ENCODE assay signal across 1 cellular context in the genomic region with DNA sequence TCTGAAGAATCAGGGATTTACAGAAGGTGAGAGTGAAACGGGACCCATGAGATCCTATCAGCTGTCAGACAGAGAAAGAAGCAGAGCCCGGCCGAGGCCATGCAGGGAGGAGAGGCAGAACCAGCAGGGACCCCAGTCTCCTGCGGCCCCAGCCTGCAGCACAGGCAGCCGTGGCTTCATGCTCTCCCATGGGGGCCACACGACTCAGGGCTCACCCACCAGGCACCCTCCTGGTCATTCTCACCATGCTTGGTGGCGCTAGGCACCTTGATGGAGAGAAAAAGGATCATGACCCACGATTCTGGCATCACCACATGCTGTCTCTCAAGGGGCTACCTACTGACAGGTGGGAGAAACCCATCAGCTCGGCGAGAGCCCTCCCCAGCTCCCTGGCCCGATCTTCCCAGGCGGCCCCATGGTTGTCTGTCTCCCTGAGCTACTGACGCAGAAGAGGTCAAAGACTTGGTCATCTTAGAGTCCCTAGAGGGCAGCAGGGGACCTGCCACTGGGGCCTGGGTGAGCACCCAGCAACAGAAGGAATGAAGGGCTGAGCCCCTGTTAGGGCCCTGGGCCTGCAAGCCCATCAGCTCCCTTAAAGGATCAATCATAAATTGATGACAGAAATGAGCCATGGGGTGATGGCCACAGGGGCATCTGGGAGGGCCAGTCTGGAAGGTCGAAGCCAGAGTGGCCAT.
TF ChIP-seq lines count a peak whose summit lies in the region.

No MANE protein-coding gene starts in this region.

TF ChIP-seq in HepG2, 621 proteins besides CTCF, POLR2A, EP300 and RAD21:
- TF ChIP-seq EEA1 (CRISPR knock-in tag; IDR thresholded peaks at IDR 0.05; ENCODE audit: borderline replicate concordance): no peak
- TF ChIP-seq, protein P1, sequence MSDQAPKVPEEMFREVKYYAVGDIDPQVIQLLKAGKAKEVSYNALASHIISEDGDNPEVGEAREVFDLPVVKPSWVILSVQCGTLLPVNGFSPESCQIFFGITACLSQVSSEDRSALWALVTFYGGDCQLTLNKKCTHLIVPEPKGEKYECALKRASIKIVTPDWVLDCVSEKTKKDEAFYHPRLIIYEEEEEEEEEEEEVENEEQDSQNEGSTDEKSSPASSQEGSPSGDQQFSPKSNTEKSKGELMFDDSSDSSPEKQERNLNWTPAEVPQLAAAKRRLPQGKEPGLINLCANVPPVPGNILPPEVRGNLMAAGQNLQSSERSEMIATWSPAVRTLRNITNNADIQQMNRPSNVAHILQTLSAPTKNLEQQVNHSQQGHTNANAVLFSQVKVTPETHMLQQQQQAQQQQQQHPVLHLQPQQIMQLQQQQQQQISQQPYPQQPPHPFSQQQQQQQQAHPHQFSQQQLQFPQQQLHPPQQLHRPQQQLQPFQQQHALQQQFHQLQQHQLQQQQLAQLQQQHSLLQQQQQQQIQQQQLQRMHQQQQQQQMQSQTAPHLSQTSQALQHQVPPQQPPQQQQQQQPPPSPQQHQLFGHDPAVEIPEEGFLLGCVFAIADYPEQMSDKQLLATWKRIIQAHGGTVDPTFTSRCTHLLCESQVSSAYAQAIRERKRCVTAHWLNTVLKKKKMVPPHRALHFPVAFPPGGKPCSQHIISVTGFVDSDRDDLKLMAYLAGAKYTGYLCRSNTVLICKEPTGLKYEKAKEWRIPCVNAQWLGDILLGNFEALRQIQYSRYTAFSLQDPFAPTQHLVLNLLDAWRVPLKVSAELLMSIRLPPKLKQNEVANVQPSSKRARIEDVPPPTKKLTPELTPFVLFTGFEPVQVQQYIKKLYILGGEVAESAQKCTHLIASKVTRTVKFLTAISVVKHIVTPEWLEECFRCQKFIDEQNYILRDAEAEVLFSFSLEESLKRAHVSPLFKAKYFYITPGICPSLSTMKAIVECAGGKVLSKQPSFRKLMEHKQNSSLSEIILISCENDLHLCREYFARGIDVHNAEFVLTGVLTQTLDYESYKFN (CRISPR knock-in tag; conservative IDR thresholded peaks at IDR 0.05): no peak
- TF ChIP-seq STAG1 (CRISPR knock-in tag; IDR thresholded peaks at IDR 0.05): peak; percentile 42; the same call in 1 of the 2 replicates
